8 cellular contexts compared by ENCODE assay signal in the genomic region with DNA sequence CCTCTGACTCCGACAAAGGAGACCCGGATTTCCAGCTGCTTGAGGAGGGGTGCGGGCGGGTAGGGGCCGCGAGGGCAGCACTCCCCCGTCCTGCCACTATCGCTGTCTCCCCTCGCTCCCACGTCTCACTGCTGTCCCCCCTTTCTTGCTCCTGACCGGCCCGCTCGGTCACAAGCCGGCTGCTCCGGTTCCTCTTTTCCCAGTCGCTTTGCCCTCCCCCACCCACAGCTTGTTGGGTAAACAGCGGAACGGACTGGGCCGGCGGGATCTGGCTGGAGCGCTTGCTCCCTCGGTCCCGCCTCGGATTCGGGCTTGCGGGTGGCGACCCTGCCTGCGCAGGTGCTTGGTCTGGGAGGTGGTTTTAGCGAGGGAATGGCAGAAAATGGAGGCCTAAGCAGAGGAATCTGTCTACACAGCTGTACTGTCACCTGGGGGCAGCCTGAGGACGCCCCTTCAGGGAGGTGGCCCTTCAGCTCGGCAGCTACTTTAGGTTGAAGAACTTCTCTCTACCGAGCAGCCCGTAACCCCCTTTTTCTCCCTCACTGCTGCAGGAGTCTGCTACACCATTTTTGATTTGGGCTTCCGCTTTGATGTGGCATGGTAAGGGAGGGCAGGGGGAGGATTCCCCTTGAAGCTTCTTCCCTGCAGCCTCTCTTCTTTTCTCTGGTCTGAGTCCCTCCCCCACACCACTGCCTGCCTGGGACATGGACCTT. TPM values are rescaled to one million over a fixed set of nuclear protein-coding genes. Genes with fewer than 3 reads are reported as not detected.
DNase-seq lines count a peak whose midpoint lies in the region; ATAC-seq and TF ChIP-seq lines count a peak whose summit lies in the region.

No MANE protein-coding gene starts in this region.

- no peaks in the 10 kb centered on the region for H3K9me3 Mint-ChIP-seq in activated naive CD8-positive, alpha-beta T cell treated with anti-CD3 and anti-CD28 coated beads, Interleukin-2, amount 10 ng/mL, durations not matched to agents 7 days and 5 days

- H3K27me3 ChIP-seq in heart left ventricle (no peaks in the 10 kb centered on the region), parathyroid adenoma (ENCODE audit: control insufficient read depth, insufficient read depth, low read length) (no peaks in the 10 kb centered on the region)

- intact Hi-C loops in heart left ventricle (cut with DNase I), result loop anchor here in 2 of 10 donors (2.0 kb wide), 1 partner anchor 29 kb away; a partner anchor contains a TSS

- peak overlapping the region; percentile 86 for H3K4me3 Mint-ChIP-seq in activated naive CD8-positive, alpha-beta T cell treated with anti-CD3 and anti-CD28 coated beads, Interleukin-2, amount 10 ng/mL, durations not matched to agents 7 days and 5 days

- TF ChIP-seq CTCF in 22Rv1 (IDR thresholded peaks at IDR 0.05), result no peak
- TF ChIP-seq CTCF in GM12865 (IDR thresholded peaks at IDR 0.05; ENCODE audit: insufficient read depth, low read depth, low read length, missing control alignments), result no peak
- no peak for TF ChIP-seq CTCF in heart left ventricle (IDR thresholded peaks at IDR 0.05)
- no peak for TF ChIP-seq CTCF in parathyroid adenoma (IDR thresholded peaks at IDR 0.05)

- H3K36me3 ChIP-seq in heart left ventricle (peaks cover 0 to 40% (median 27%) of the 10 kb centered on the region in 9 donors), parathyroid adenoma (ENCODE audit: control insufficient read depth, insufficient read depth, low read length) (no peaks in the 10 kb centered on the region)

- H3K4me2 ChIP-seq in parathyroid adenoma (ENCODE audit: low read length), result peak overlapping the region; percentile 85

- peaks cover 4 to 66% (median 51%) of the 10 kb centered on the region in 12 donors for H3K4me1 ChIP-seq in heart left ventricle
- peaks cover 7% of the 10 kb centered on the region for H3K4me1 ChIP-seq in parathyroid adenoma

- DNase-seq in GM12865 (ENCODE audit: low read depth) (peak; percentile 39), NCI-H510A treated with DMSO at 0.1 percent for 48 hours (lab: John Stamatoyannopoulos, UW) (peak; percentile 74), heart left ventricle (peak; percentile 65 to 80 (median 70)), ecto neural progenitor cell (ENCODE audit: low spot score) (no peak), KG1 (lab: John Stamatoyannopoulos, UW) (no peak)
- peak; percentile 57 for DNase-seq in activated naive CD8-positive, alpha-beta T cell treated with anti-CD3 and anti-CD28 coated beads, Interleukin-2, amount 10 ng/mL, durations not matched to agents 7 days and 5 days

- no peak for TF ChIP-seq POLR2A in heart left ventricle (IDR thresholded peaks at IDR 0.05)

- POLR2A ChIA-PET in activated naive CD8-positive, alpha-beta T cell treated with anti-CD3 and anti-CD28 coated beads, Interleukin-2, amount 10 ng/mL, durations not matched to agents 7 days and 5 days (lab: Charles Lee), result interaction anchor here (1.2 to 2.4 kb wide), 6 partner anchors 16 to 432 kb away, joined by 4 to 23 read pairs (median 9); a partner anchor contains a TSS

- H3K27ac ChIP-seq in 22Rv1 (peak overlapping the region; percentile 94), heart left ventricle (peak overlapping the region; percentile 83 to 97 (median 92)), parathyroid adenoma (peak overlapping the region; percentile 95)

- H3K36me3 Mint-ChIP-seq in activated naive CD8-positive, alpha-beta T cell treated with anti-CD3 and anti-CD28 coated beads, Interleukin-2, amount 10 ng/mL, durations not matched to agents 7 days and 5 days, result peaks cover 16% of the 10 kb centered on the region

- H3K4me3 ChIP-seq in GM12865 (ENCODE audit: low read depth, low read length) (peak overlapping the region; percentile 88), heart left ventricle (peak overlapping the region; percentile 59 to 93 (median 89)), parathyroid adenoma (ENCODE audit: low read depth, low read length) (peak overlapping the region; percentile 95)

- peak overlapping the region; percentile 88 for H2AFZ ChIP-seq in parathyroid adenoma

- no peaks in the 10 kb centered on the region for H3K27me3 Mint-ChIP-seq in activated naive CD8-positive, alpha-beta T cell treated with anti-CD3 and anti-CD28 coated beads, Interleukin-2, amount 10 ng/mL, durations not matched to agents 7 days and 5 days

- H3K9me3 ChIP-seq in heart left ventricle (no peaks in the 10 kb centered on the region), parathyroid adenoma (ENCODE audit: control insufficient read depth, low read length) (no peaks in the 10 kb centered on the region)

- ATAC-seq in activated naive CD8-positive, alpha-beta T cell treated with anti-CD3 and anti-CD28 coated beads, Interleukin-2, amount 10 ng/mL, durations not matched to agents 7 days and 5 days (ENCODE audit: low read depth), result no peak
- ATAC-seq in heart left ventricle, result peak in 3 of 4 donors; percentile 10 to 15 (median 10)

- no peaks in the 10 kb centered on the region for H3K79me2 ChIP-seq in parathyroid adenoma

- 2 to 3% (median 3%) methylated on average over 32 to 34 of the region's 34 CpGs for WGBS in heart left ventricle, 4 donors

- peak overlapping the region; percentile 89 for H3K9ac ChIP-seq in parathyroid adenoma

- peaks cover 44% of the 10 kb centered on the region for H3K4me1 Mint-ChIP-seq in activated naive CD8-positive, alpha-beta T cell treated with anti-CD3 and anti-CD28 coated beads, Interleukin-2, amount 10 ng/mL, durations not matched to agents 7 days and 5 days

- H3K27ac Mint-ChIP-seq in activated naive CD8-positive, alpha-beta T cell treated with anti-CD3 and anti-CD28 coated beads, Interleukin-2, amount 10 ng/mL, durations not matched to agents 7 days and 5 days, result peak overlapping the region; percentile 88

RNA-seq across cellular contexts. Expression of a gene that starts 0.6 kb away (rescaled TPM):
- total RNA-seq in activated naive CD8-positive, alpha-beta T cell treated with anti-CD3 and anti-CD28 coated beads, Interleukin-2, amount 10 ng/mL, durations not matched to agents 7 days and 5 days, result 10 to 100 TPM; 90.4 to 94.2 TPM
- 100 to 1,000 TPM in 3 of 9 donors, 10 to 100 TPM in 6; 71.4 to 140 (median 93.2) TPM for total RNA-seq in heart left ventricle
- polyA plus RNA-seq in heart left ventricle, result 100 to 1,000 TPM in 1 of 2 donors, 10 to 100 TPM in 1; 84.7 to 235 TPM

RNA-seq across cellular contexts. Expression of a gene that starts 3.6 kb away (rescaled TPM):
- total RNA-seq in activated naive CD8-positive, alpha-beta T cell treated with anti-CD3 and anti-CD28 coated beads, Interleukin-2, amount 10 ng/mL, durations not matched to agents 7 days and 5 days, result 10 to 100 TPM; 12.5 to 13.3 TPM
- total RNA-seq in heart left ventricle, result 10 to 100 TPM; 26.8 to 65.0 (median 40.2) TPM
- 10 to 100 TPM; 29.2 to 65.7 TPM for polyA plus RNA-seq in heart left ventricle

RNA-seq across cellular contexts. Expression of a gene that starts 5.6 kb away (rescaled TPM):
- 10 to 100 TPM; 26.7 to 28.2 TPM for total RNA-seq in activated naive CD8-positive, alpha-beta T cell treated with anti-CD3 and anti-CD28 coated beads, Interleukin-2, amount 10 ng/mL, durations not matched to agents 7 days and 5 days
- total RNA-seq in heart left ventricle, result 10 to 100 TPM; 13.2 to 36.7 (median 14.7) TPM
- 10 to 100 TPM in 1 of 2 donors, 1 to 10 TPM in 1; 8.0 to 65.6 TPM for polyA plus RNA-seq in heart left ventricle

RNA-seq across cellular contexts. Expression of a gene that starts 16.0 kb away (rescaled TPM):
- total RNA-seq in activated naive CD8-positive, alpha-beta T cell treated with anti-CD3 and anti-CD28 coated beads, Interleukin-2, amount 10 ng/mL, durations not matched to agents 7 days and 5 days, result 1 to 10 TPM; 1.3 to 3.2 TPM
- 1 to 10 TPM in 7 of 9 donors, under 1 TPM in 2; 0.67 to 3.4 (median 1.3) TPM for total RNA-seq in heart left ventricle
- 1 to 10 TPM in 1 of 2 donors, under 1 TPM in 1; 0.90 to 1.2 TPM for polyA plus RNA-seq in heart left ventricle

RNA-seq across cellular contexts. Expression of a gene that starts 28.7 kb away (rescaled TPM):
- total RNA-seq in activated naive CD8-positive, alpha-beta T cell treated with anti-CD3 and anti-CD28 coated beads, Interleukin-2, amount 10 ng/mL, durations not matched to agents 7 days and 5 days, result 10 to 100 TPM; 24.1 to 24.4 TPM
- total RNA-seq in heart left ventricle, result 10 to 100 TPM; 51.4 to 71.0 (median 56.7) TPM
- 10 to 100 TPM; 29.9 to 46.9 TPM for polyA plus RNA-seq in heart left ventricle

Comparison
In these comparisons a context has a peak if more than half of its experiments do, and no peak if none do; other contexts are left out.
1. DNase-seq: peak in GM12865 (single experiment), NCI-H510A treated with DMSO at 0.1 percent for 48 hours (single experiment), activated naive CD8-positive, alpha-beta T cell treated with anti-CD3 and anti-CD28 coated beads, Interleukin-2, amount 10 ng/mL, durations not matched to agents 7 days and 5 days (single experiment) and heart left ventricle (5 of 5); none in ecto neural progenitor cell (single experiment) and KG1 (single experiment).
2. Peak in every context shown above with its lines, with median percentiles within 50 percentile points of each other: H3K27ac ChIP-seq and H3K4me3 ChIP-seq.